Comparison of ENCODE assay signal across 8 cellular contexts in the genomic region with DNA sequence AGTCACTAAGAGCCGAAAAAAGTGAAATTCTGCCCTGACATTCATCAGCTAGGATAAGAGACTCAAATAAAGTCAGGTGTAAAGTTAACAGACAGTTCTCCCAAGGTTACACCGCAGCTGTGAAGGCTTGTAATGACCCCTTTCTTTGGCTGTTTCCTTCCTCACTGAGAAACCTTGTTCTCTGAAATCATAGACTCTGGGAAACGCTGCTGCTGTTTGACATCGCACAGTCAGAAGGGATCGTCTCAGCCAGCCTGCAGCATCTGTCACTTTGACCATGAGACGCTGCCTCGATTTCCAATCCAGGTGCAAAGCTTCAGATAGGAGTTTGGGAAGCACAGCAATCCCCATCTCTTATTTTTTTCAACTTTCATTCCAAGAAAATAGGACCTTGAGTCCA. TPM values are rescaled to one million over a fixed set of nuclear protein-coding genes. Genes with fewer than 3 reads are reported as not detected.
A peak's percentile ranks its signal among the peaks of the same experiment; 100 is the strongest.
DNase-seq lines count a peak whose midpoint lies in the region; ATAC-seq and TF ChIP-seq lines count a peak whose summit lies in the region.

No MANE protein-coding gene starts in this region.

- H2AFZ ChIP-seq in GM23338: peak overlapping the region; percentile 85; the same call in 1 of the 2 replicates
- H2AFZ ChIP-seq in SU-DHL-6 (ENCODE audit: low read depth, low read length, severe bottlenecking): peak overlapping the region; percentile 23

- H3K4me1 ChIP-seq in GM23338 (ENCODE audit: insufficient read depth): peaks cover 26% of the 10 kb centered on the region

- H3K79me2 ChIP-seq in GM23338 (replicated peaks; ENCODE audit: insufficient read depth): 0 out of 2 replicates have a peak, but pooled peaks cover 3% of the 10 kb centered on the region
- H3K79me2 ChIP-seq in SU-DHL-6 (ENCODE audit: insufficient read depth, low read length): peaks cover 16% of the 10 kb centered on the region

- H3K27ac Mint-ChIP-seq in GM23338: 0 out of 2 replicates have a peak overlapping the region, but pooled peaks have one; percentile 74

- peak overlapping the region; percentile 71 for H3K9ac ChIP-seq in SU-DHL-6 (ENCODE audit: low read length)

- ATAC-seq in GM23338: no peak

- H3K4me3 Mint-ChIP-seq in GM23338: peak overlapping the region; percentile 85

- peak overlapping the region; percentile 83 for H3K4me3 ChIP-seq in GM23338
- H3K4me3 ChIP-seq in SU-DHL-6 (ENCODE audit: insufficient read depth, low read length, poor library complexity, severe bottlenecking): peak overlapping the region; percentile 60
- H3K4me3 ChIP-seq in fibroblast of villous mesenchyme (ENCODE audit: low read depth, low read length): peak overlapping the region; percentile 76
- peak overlapping the region; percentile 50 to 75 (median 69) for H3K4me3 ChIP-seq in skin epidermis

- H3K36me3 Mint-ChIP-seq in GM23338 (ENCODE audit: low read depth): no peaks in the 10 kb centered on the region; the same call in 2 of the 3 replicates

- H3K27ac ChIP-seq in GM23338 (ENCODE audit: low read depth) (no peak overlapping the region), SU-DHL-6 (ENCODE audit: low read depth, low read length) (peak overlapping the region; percentile 45), skin epidermis (peak overlapping the region in 16 of 21 experiments; percentile 11 to 83 (median 68))

- H3K4me1 Mint-ChIP-seq in GM23338: peaks cover 46% of the 10 kb centered on the region

- H3K36me3 ChIP-seq in GM23338 (ENCODE audit: insufficient read depth) (no peaks in the 10 kb centered on the region), SU-DHL-6 (ENCODE audit: low read length) (no peaks in the 10 kb centered on the region)

- no peaks in the 10 kb centered on the region for H3K9me3 ChIP-seq in SU-DHL-6 (ENCODE audit: insufficient read depth, low read length)

- peaks cover 20% of the 10 kb centered on the region for H3F3A ChIP-seq in GM23338 (replicated peaks; ENCODE audit: low read depth)
- H3F3A ChIP-seq in SU-DHL-6 (ENCODE audit: insufficient read depth): peaks cover 18% of the 10 kb centered on the region

- TF ChIP-seq CTCF in GM23338 (conservative IDR thresholded peaks at IDR 0.05; ENCODE audit: low read depth in 2 of 2) (no peak), SU-DHL-6 (IDR thresholded peaks at IDR 0.05; ENCODE audit: insufficient read depth, low read length, poor library complexity, severe bottlenecking) (no peak), fibroblast of villous mesenchyme (IDR thresholded peaks at IDR 0.05; ENCODE audit: insufficient read depth, low read depth, low read length) (no peak)

- peaks cover 8% of the 10 kb centered on the region; the same call in 1 of the 2 replicates for H3K27me3 ChIP-seq in GM23338 (ENCODE audit: insufficient read depth)
- no peaks in the 10 kb centered on the region for H3K27me3 ChIP-seq in SU-DHL-6 (ENCODE audit: low read length)

- H4K20me1 ChIP-seq in GM23338 (replicated peaks; ENCODE audit: insufficient read depth) (no peaks in the 10 kb centered on the region), SU-DHL-6 (ENCODE audit: low read depth, low read length) (no peaks in the 10 kb centered on the region)

- H3K27me3 Mint-ChIP-seq in GM23338 (ENCODE audit: insufficient read depth, low read depth, poor library complexity): peaks cover 31% of the 10 kb centered on the region

- H3K9me2 ChIP-seq in GM23338 (ENCODE audit: insufficient read depth): no peaks in the 10 kb centered on the region
- no peaks in the 10 kb centered on the region for H3K9me2 ChIP-seq in SU-DHL-6 (replicated peaks; ENCODE audit: insufficient read depth, low read length)

- DNase-seq in GM23338 (ENCODE audit: low spot score) (no peak), fibroblast of villous mesenchyme (ENCODE audit: low read depth) (no peak), NCI-H1048 (lab: John Stamatoyannopoulos, UW) (no peak), AG08396 (ENCODE audit: low spot score) (no peak), SIG-M5 (lab: John Stamatoyannopoulos, UW) (no peak), GDM1 (lab: John Stamatoyannopoulos, UW) (no peak)

- H3K9me3 Mint-ChIP-seq in GM23338: no peaks in the 10 kb centered on the region

- H3K4me2 ChIP-seq in GM23338 (peak overlapping the region; percentile 95), SU-DHL-6 (ENCODE audit: low read depth, low read length, poor library complexity, severe bottlenecking) (peak overlapping the region; percentile 87)

TF ChIP-seq in GM23338, 12 proteins besides CTCF, POLR2A, EP300 and RAD21 (continues in another document):
- TF ChIP-seq JUNB (IDR thresholded peaks at IDR 0.05; ENCODE audit: unreplicated experiment) (no peak), ZNF331 (CRISPR knock-in tag; IDR thresholded peaks at IDR 0.05; ENCODE audit: low read depth) (no peak), POLR2AphosphoS5 (IDR thresholded peaks at IDR 0.05; ENCODE audit: low read depth) (no peak), EZH2 (IDR thresholded peaks at IDR 0.05; ENCODE audit: low read depth, unreplicated experiment) (no peak), STAT1 (IDR thresholded peaks at IDR 0.05; ENCODE audit: unreplicated experiment) (no peak), CREB1 (CRISPR knock-in tag; IDR thresholded peaks at IDR 0.05; ENCODE audit: low read depth) (no peak), ZNF114 (CRISPR knock-in tag; IDR thresholded peaks at IDR 0.05) (no peak), EZH2phosphoT487 (IDR thresholded peaks at IDR 0.05; ENCODE audit: unreplicated experiment) (no peak)
- TF ChIP-seq, protein P1, sequence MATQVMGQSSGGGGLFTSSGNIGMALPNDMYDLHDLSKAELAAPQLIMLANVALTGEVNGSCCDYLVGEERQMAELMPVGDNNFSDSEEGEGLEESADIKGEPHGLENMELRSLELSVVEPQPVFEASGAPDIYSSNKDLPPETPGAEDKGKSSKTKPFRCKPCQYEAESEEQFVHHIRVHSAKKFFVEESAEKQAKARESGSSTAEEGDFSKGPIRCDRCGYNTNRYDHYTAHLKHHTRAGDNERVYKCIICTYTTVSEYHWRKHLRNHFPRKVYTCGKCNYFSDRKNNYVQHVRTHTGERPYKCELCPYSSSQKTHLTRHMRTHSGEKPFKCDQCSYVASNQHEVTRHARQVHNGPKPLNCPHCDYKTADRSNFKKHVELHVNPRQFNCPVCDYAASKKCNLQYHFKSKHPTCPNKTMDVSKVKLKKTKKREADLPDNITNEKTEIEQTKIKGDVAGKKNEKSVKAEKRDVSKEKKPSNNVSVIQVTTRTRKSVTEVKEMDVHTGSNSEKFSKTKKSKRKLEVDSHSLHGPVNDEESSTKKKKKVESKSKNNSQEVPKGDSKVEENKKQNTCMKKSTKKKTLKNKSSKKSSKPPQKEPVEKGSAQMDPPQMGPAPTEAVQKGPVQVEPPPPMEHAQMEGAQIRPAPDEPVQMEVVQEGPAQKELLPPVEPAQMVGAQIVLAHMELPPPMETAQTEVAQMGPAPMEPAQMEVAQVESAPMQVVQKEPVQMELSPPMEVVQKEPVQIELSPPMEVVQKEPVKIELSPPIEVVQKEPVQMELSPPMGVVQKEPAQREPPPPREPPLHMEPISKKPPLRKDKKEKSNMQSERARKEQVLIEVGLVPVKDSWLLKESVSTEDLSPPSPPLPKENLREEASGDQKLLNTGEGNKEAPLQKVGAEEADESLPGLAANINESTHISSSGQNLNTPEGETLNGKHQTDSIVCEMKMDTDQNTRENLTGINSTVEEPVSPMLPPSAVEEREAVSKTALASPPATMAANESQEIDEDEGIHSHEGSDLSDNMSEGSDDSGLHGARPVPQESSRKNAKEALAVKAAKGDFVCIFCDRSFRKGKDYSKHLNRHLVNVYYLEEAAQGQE (IDR thresholded peaks at IDR 0.05; ENCODE audit: unreplicated experiment): no peak
- TF ChIP-seq, protein P2, sequence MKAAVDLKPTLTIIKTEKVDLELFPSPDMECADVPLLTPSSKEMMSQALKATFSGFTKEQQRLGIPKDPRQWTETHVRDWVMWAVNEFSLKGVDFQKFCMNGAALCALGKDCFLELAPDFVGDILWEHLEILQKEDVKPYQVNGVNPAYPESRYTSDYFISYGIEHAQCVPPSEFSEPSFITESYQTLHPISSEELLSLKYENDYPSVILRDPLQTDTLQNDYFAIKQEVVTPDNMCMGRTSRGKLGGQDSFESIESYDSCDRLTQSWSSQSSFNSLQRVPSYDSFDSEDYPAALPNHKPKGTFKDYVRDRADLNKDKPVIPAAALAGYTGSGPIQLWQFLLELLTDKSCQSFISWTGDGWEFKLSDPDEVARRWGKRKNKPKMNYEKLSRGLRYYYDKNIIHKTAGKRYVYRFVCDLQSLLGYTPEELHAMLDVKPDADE (IDR thresholded peaks at IDR 0.05): no peak

RNA-seq across cellular contexts. Expression of a gene that starts 0.7 kb away (rescaled TPM):
- total RNA-seq in GM23338 (2014; rRNA removed; shearing (Covaris generic)): 30.6 and 53.5 TPM in 2 replicates
- 30.4 and 35.8 TPM in 2 replicates for polyA plus RNA-seq in GM23338 (2016; fragmentation: Nextera tagmentation; extraction: Ambion mirVana)
- total RNA-seq in fibroblast of villous mesenchyme: 30.3 and 31.5 TPM in 2 replicates

RNA-seq across cellular contexts. Expression of a gene that starts 26.1 kb away (rescaled TPM):
- total RNA-seq in GM23338 (2014; rRNA removed; shearing (Covaris generic)): 5.0 and 8.4 TPM in 2 replicates
- polyA plus RNA-seq in GM23338 (2016; fragmentation: Nextera tagmentation; extraction: Ambion mirVana): 11.6 and 11.7 TPM in 2 replicates
- total RNA-seq in fibroblast of villous mesenchyme: 12.2 and 13.8 TPM in 2 replicates

RNA-seq across cellular contexts. Expression of a gene that starts 54.8 kb away (rescaled TPM):
- total RNA-seq in GM23338 (2014; rRNA removed; shearing (Covaris generic)): 1.3 TPM in 1 of 2 replicates, not detected in the other
- polyA plus RNA-seq in GM23338 (2016; fragmentation: Nextera tagmentation; extraction: Ambion mirVana): 0.78 and 1.1 TPM in 2 replicates
- not detected in 2 replicates for total RNA-seq in fibroblast of villous mesenchyme

RNA-seq across cellular contexts. Expression of a gene that starts 57.7 kb away (rescaled TPM):
- total RNA-seq in GM23338 (2014; rRNA removed; shearing (Covaris generic)): 20.3 and 20.8 TPM in 2 replicates
- polyA plus RNA-seq in GM23338 (2016; fragmentation: Nextera tagmentation; extraction: Ambion mirVana): 4.4 and 4.7 TPM in 2 replicates
- under 0.01 TPM in 2 replicates for total RNA-seq in fibroblast of villous mesenchyme

RNA-seq across cellular contexts. Expression of a gene that starts 58.3 kb away (rescaled TPM):
- total RNA-seq in GM23338 (2014; rRNA removed; shearing (Covaris generic)): 12.3 and 15.1 TPM in 2 replicates
- 10.9 and 12.2 TPM in 2 replicates for polyA plus RNA-seq in GM23338 (2016; fragmentation: Nextera tagmentation; extraction: Ambion mirVana)
- total RNA-seq in fibroblast of villous mesenchyme: 6.0 and 12.2 TPM in 2 replicates
